Comparison of ENCODE assay signal across 1 cellular context in genomic region chr9:128322342-128323191, GRCh38.
TF ChIP-seq lines count a peak whose summit lies in the region.

Gene COQ4, plus strand, starts transcription at chr9:128322839. Its CDS starts 20 bp downstream, at chr9:128322859.
Gene TRUB2, minus strand, starts transcription at chr9:128322447. Its CDS starts 39 bp downstream, at chr9:128322408.

TF ChIP-seq in HepG2, 621 proteins besides CTCF, POLR2A, EP300 and RAD21 (continued from another document and continues in another):
- peak; percentile 48; the same call in 1 of the 2 replicates for TF ChIP-seq STAT6 (CRISPR knock-in tag; IDR thresholded peaks at IDR 0.05; ENCODE audit: borderline replicate concordance)
- no peak for TF ChIP-seq CSRNP1 (CRISPR knock-in tag; IDR thresholded peaks at IDR 0.05)
- TF ChIP-seq SOX13 (IDR thresholded peaks at IDR 0.05), result 0 out of 2 replicates have a peak, but pooled peaks have one; percentile 4
- TF ChIP-seq SOX13 (CRISPR knock-in tag; conservative IDR thresholded peaks at IDR 0.05 in 1 of 2, IDR thresholded peaks at IDR 0.05 in 1 of 2), result no peak
- TF ChIP-seq NFYC (CRISPR knock-in tag; IDR thresholded peaks at IDR 0.05), result 0 out of 2 replicates have a peak, but pooled peaks have one; percentile 25
- peak; percentile 92 for TF ChIP-seq CREB3 (CRISPR knock-in tag; IDR thresholded peaks at IDR 0.05)
- peak; percentile 42; the same call in 1 of the 2 replicates for TF ChIP-seq BORCS8-MEF2B (CRISPR knock-in tag; IDR thresholded peaks at IDR 0.05)
- TF ChIP-seq ZNF34 (CRISPR knock-in tag; IDR thresholded peaks at IDR 0.05; ENCODE audit: borderline replicate concordance), result no peak
- peak; percentile 1; the same call in 1 of the 2 replicates for TF ChIP-seq FOXA3 (CRISPR knock-in tag; IDR thresholded peaks at IDR 0.05)
- TF ChIP-seq EED (CRISPR knock-in tag; IDR thresholded peaks at IDR 0.05), result peak; percentile 93
- TF ChIP-seq ZSCAN5A (CRISPR knock-in tag; IDR thresholded peaks at IDR 0.05; ENCODE audit: borderline replicate concordance), result no peak
- no peak for TF ChIP-seq ATF3 (CRISPR knock-in tag; IDR thresholded peaks at IDR 0.05)
- no peak; the same call in 1 of the 2 replicates for TF ChIP-seq ZHX1 (CRISPR knock-in tag; IDR thresholded peaks at IDR 0.05; ENCODE audit: low read depth)
- peak; percentile 52; the same call in 1 of the 2 replicates for TF ChIP-seq IKZF5 (CRISPR knock-in tag; IDR thresholded peaks at IDR 0.05)
- peak; percentile 73; the same call in 1 of the 2 replicates for TF ChIP-seq GLI4 (CRISPR knock-in tag; IDR thresholded peaks at IDR 0.05; ENCODE audit: borderline replicate concordance)
- TF ChIP-seq ZNF800 (CRISPR knock-in tag; IDR thresholded peaks at IDR 0.05), result no peak; the same call in 1 of the 2 replicates
- TF ChIP-seq ZNF558 (CRISPR knock-in tag; IDR thresholded peaks at IDR 0.05; ENCODE audit: borderline replicate concordance), result no peak
- peak; percentile 94 for TF ChIP-seq ZBTB40 (IDR thresholded peaks at IDR 0.05)
- peak; percentile 90 for TF ChIP-seq ZBTB40 (CRISPR knock-in tag; IDR thresholded peaks at IDR 0.05)
- peak; percentile 53; the same call in 1 of the 2 replicates for TF ChIP-seq NCOA2 (CRISPR knock-in tag; IDR thresholded peaks at IDR 0.05)
- TF ChIP-seq SAP130 (CRISPR knock-in tag; IDR thresholded peaks at IDR 0.05; ENCODE audit: low read depth), result peak; percentile 94
- TF ChIP-seq RBM22 (optimal IDR thresholded peaks at IDR 0.05; ENCODE audit: low read length), result peak; percentile 81
- TF ChIP-seq ZNF512 (CRISPR knock-in tag; IDR thresholded peaks at IDR 0.05), result no peak
- peak; percentile 76 for TF ChIP-seq CBX5 (CRISPR knock-in tag; IDR thresholded peaks at IDR 0.05; ENCODE audit: borderline replicate concordance)
- TF ChIP-seq ZNF768 (CRISPR knock-in tag; IDR thresholded peaks at IDR 0.05), result no peak; the same call in 1 of the 2 replicates
- TF ChIP-seq RBM39 (IDR thresholded peaks at IDR 0.05; ENCODE audit: low read depth, low read length, poor library complexity, severe bottlenecking), result peak; percentile 83
- TF ChIP-seq MZF1 (CRISPR knock-in tag; IDR thresholded peaks at IDR 0.05; ENCODE audit: borderline replicate concordance), result no peak
